In genomic region chr2:102029952-102030351, GRCh38 we compare ENCODE assay signal across 23 cellular contexts. TPM values are rescaled to one million over a fixed set of nuclear protein-coding genes. Genes with fewer than 3 reads are reported as not detected.
"Had no signal": no experiment of that assay in that cellular context is flagged by ENCODE, and none has a peak within 500 bp of the region (broad histone marks: within the 10 kb centered on the region; RNA-seq: fewer than 3 reads in every experiment).

No MANE protein-coding gene starts in this region.

- ATAC-seq: naive thymus-derived CD8-positive, alpha-beta T cell; stimulated activated naive B cell treated with anti-CD40 and anti-IgM and Interleukin-4, amounts not matched to agents 10 μg/mL and 1 μg/mL and 100 μg/mL, for 72 hours; stimulated activated naive CD8-positive, alpha-beta T cell treated with anti-CD3 and anti-CD28 coated beads, Interleukin-15, Interleukin-2, amounts not matched to agents 100 U/mL and 50 U/mL, for 24 hours had no signal

- DNase-seq: islet precursor cell; left ventricle myocardium inferior; naive thymus-derived CD8-positive, alpha-beta T cell; ovary; stimulated activated CD4-positive, alpha-beta T cell treated with anti-CD3 and anti-CD28 coated beads, Interleukin-12 subunit alpha, Interleukin-12 subunit beta, amount 100 ng/mL, for 4 hours; stimulated activated CD4-positive, alpha-beta T cell treated with anti-CD3 and anti-CD28 coated beads, Interleukin-15, amount 100 ng/mL, for 24 hours; stimulated activated CD4-positive, alpha-beta T cell treated with anti-CD3 and anti-CD28 coated beads, Interleukin-2, amount 100 ng/mL, for 24 hours; stimulated activated CD4-positive, alpha-beta T cell treated with anti-CD3 and anti-CD28 coated beads, Interleukin-4, amount 100 ng/mL, for 1 hour; stimulated activated naive B cell treated with anti-CD40 and anti-IgM and Interleukin-4, amounts not matched to agents 10 μg/mL and 1 μg/mL and 100 μg/mL, for 72 hours; stimulated activated naive CD8-positive, alpha-beta T cell treated with anti-CD3 and anti-CD28 coated beads, Interleukin-15, Interleukin-2, amounts not matched to agents 100 U/mL and 50 U/mL, for 24 hours; stomach; testis; thyroid gland; transverse colon; upper lobe of left lung had no signal

- H3K27me3 ChIP-seq: ovary, right atrium auricular region, right lobe of liver, stomach, testis, thyroid gland, transverse colon, upper lobe of left lung, vagina had no signal

- H3K4me3 ChIP-seq: left ventricle myocardium inferior, lung, ovary, right atrium auricular region, right lobe of liver, stomach, testis, thyroid gland, transverse colon, upper lobe of left lung, vagina had no signal

- H3K27me3 Mint-ChIP-seq: memory B cell; naive thymus-derived CD8-positive, alpha-beta T cell; progenitor cell of endocrine pancreas; stimulated activated naive B cell treated with anti-CD40 and anti-IgM and Interleukin-4, amounts not matched to agents 10 μg/mL and 1 μg/mL and 100 μg/mL, for 72 hours had no signal

- H3K36me3 ChIP-seq: left ventricle myocardium inferior, ovary, right atrium auricular region, right lobe of liver, stomach, thyroid gland, transverse colon, upper lobe of left lung, vagina had no signal

- H3K27ac ChIP-seq: left ventricle myocardium inferior, ovary, thyroid gland, vagina had no signal

- H3K9me3 ChIP-seq: ovary, right atrium auricular region, right lobe of liver, stomach, testis, thyroid gland, transverse colon, upper lobe of left lung, vagina had no signal

- H3K4me3 Mint-ChIP-seq: memory B cell; naive thymus-derived CD8-positive, alpha-beta T cell; nephron; neural crest cell; stimulated activated naive B cell treated with anti-CD40 and anti-IgM and Interleukin-4, amounts not matched to agents 10 μg/mL and 1 μg/mL and 100 μg/mL, for 72 hours had no signal

- H3K27ac Mint-ChIP-seq: memory B cell; naive thymus-derived CD8-positive, alpha-beta T cell; nephron; progenitor cell of endocrine pancreas; stimulated activated naive B cell treated with anti-CD40 and anti-IgM and Interleukin-4, amounts not matched to agents 10 μg/mL and 1 μg/mL and 100 μg/mL, for 72 hours had no signal

- H3K36me3 Mint-ChIP-seq: memory B cell; naive thymus-derived CD8-positive, alpha-beta T cell; stimulated activated naive B cell treated with anti-CD40 and anti-IgM and Interleukin-4, amounts not matched to agents 10 μg/mL and 1 μg/mL and 100 μg/mL, for 72 hours had no signal

RNA-seq across cellular contexts. Expression of gene IL1R2, which starts 38.2 kb away (rescaled TPM):
- total RNA-seq: naive thymus-derived CD8-positive, alpha-beta T cell; neural crest cell; progenitor cell of endocrine pancreas had no signal
- polyA plus RNA-seq: naive thymus-derived CD8-positive, alpha-beta T cell had no signal
